Comparison of ENCODE assay signal across 31 cellular contexts in genomic region chr7:119694506-119694905, GRCh38.
"Had no signal": no experiment of that assay in that cellular context is flagged by ENCODE, and none has a peak within 500 bp of the region (broad histone marks: within the 10 kb centered on the region; RNA-seq: fewer than 3 reads in every experiment).

No MANE protein-coding gene starts in this region.

- H3K36me3 ChIP-seq: brain microvascular endothelial cell, esophagus muscularis mucosa, gastrocnemius medialis, heart left ventricle had no signal

- H3K4me1 ChIP-seq: esophagus muscularis mucosa, gastrocnemius medialis, heart left ventricle had no signal

- H3K4me1 Mint-ChIP-seq: activated CD4-positive, alpha-beta memory T cell treated with anti-CD3 and anti-CD28 coated beads, Interleukin-2, amount 10 ng/mL, durations not matched to agents 7 days and 5 days; activated CD4-positive, alpha-beta T cell treated with anti-CD3 and anti-CD28 coated beads, Interleukin-2, amount 10 ng/mL, durations not matched to agents 7 days and 5 days; central memory CD8-positive, alpha-beta T cell; endodermal cell had no signal

- H3K4me3 ChIP-seq: coronary artery, dorsolateral prefrontal cortex, esophagus muscularis mucosa, gastrocnemius medialis, heart left ventricle had no signal

- H3K9me3 ChIP-seq: gastrocnemius medialis had no signal

- H3K9me3 Mint-ChIP-seq: activated CD4-positive, alpha-beta T cell treated with anti-CD3 and anti-CD28 coated beads, Interleukin-2, amount 10 ng/mL, durations not matched to agents 7 days and 5 days had no signal

- H3K27me3 ChIP-seq: brain microvascular endothelial cell, dorsolateral prefrontal cortex, esophagus muscularis mucosa, foreskin keratinocyte, gastrocnemius medialis, heart left ventricle had no signal

- DNase-seq: activated CD4-positive, alpha-beta memory T cell treated with anti-CD3 and anti-CD28 coated beads, Interleukin-2, amount 10 ng/mL, durations not matched to agents 7 days and 5 days; activated CD4-positive, alpha-beta T cell treated with anti-CD3 and anti-CD28 coated beads for 1 hour; activated CD4-positive, alpha-beta T cell treated with anti-CD3 and anti-CD28 coated beads for 4 hours; activated CD4-positive, alpha-beta T cell treated with anti-CD3 and anti-CD28 coated beads, Interleukin-2, amount 10 ng/mL, durations not matched to agents 7 days and 5 days; activated CD4-positive, alpha-beta T cell treated with anti-CD3 and anti-CD28 coated beads, Interleukin-2, amount 50 U/mL, for 4 hours; activated CD8-positive, alpha-beta memory T cell treated with anti-CD3 and anti-CD28 coated beads, Interleukin-2, amount 50 U/mL, for 48 hours; activated gamma-delta T cell; activated naive CD4-positive, alpha-beta T cell; activated naive CD4-positive, alpha-beta T cell treated with anti-CD3 and anti-CD28 coated beads, Interleukin-2, amount 50 U/mL, for 16 hours; activated T-cell treated with anti-CD3 and anti-CD28 coated beads for 4 hours; activated T-cell treated with anti-CD3 and anti-CD28 coated beads, Interleukin-2, amount 50 U/mL, for 24 hours; activated T-cell treated with anti-CD3 and anti-CD28 coated beads, Interleukin-2, amount 50 U/mL, for 72 hours; amniotic stem cell; anterior cingulate cortex; brain microvascular endothelial cell; dorsolateral prefrontal cortex; effector memory CD4-positive, alpha-beta T cell; endodermal cell; erythroblast; foreskin keratinocyte; gastrocnemius medialis; glutamatergic neuron; heart left ventricle; T-helper 2 cell had no signal

- H3K27ac Mint-ChIP-seq: activated CD4-positive, alpha-beta memory T cell treated with anti-CD3 and anti-CD28 coated beads, Interleukin-2, amount 10 ng/mL, durations not matched to agents 7 days and 5 days; activated CD4-positive, alpha-beta T cell treated with anti-CD3 and anti-CD28 coated beads, Interleukin-2, amount 10 ng/mL, durations not matched to agents 7 days and 5 days; activated naive CD8-positive, alpha-beta T cell; activated T-cell treated with anti-CD3 and anti-CD28 coated beads, Interleukin-2, amount 50 U/mL, for 24 hours; activated T-cell treated with anti-CD3 and anti-CD28 coated beads, Interleukin-2, amount 50 U/mL, for 72 hours; dendritic cell treated with granulocyte-macrophage colony-stimulating factor and Interleukin-4, amounts not matched to agents 40 ng/mL and 50 ng/mL, for 4 days; endodermal cell had no signal

- H3K27ac ChIP-seq: brain microvascular endothelial cell, coronary artery, dorsolateral prefrontal cortex, esophagus muscularis mucosa, foreskin keratinocyte, gastrocnemius medialis, heart left ventricle had no signal

- H3K27me3 Mint-ChIP-seq: activated CD4-positive, alpha-beta memory T cell treated with anti-CD3 and anti-CD28 coated beads, Interleukin-2, amount 10 ng/mL, durations not matched to agents 7 days and 5 days; activated CD4-positive, alpha-beta T cell treated with anti-CD3 and anti-CD28 coated beads, Interleukin-2, amount 10 ng/mL, durations not matched to agents 7 days and 5 days; activated naive CD8-positive, alpha-beta T cell; activated T-cell treated with anti-CD3 and anti-CD28 coated beads, Interleukin-2, amount 50 U/mL, for 24 hours; central memory CD8-positive, alpha-beta T cell; dendritic cell treated with granulocyte-macrophage colony-stimulating factor and Interleukin-4, amounts not matched to agents 40 ng/mL and 50 ng/mL, for 4 days had no signal

- FAIRE-seq: astrocyte, bronchial epithelial cell had no signal

- H3K36me3 Mint-ChIP-seq: activated naive CD8-positive, alpha-beta T cell had no signal

- ATAC-seq: activated T-cell treated with anti-CD3 and anti-CD28 coated beads, Interleukin-2, amount 50 U/mL, for 72 hours; foreskin keratinocyte; gastrocnemius medialis; heart left ventricle had no signal

- H3K4me3 Mint-ChIP-seq: activated CD4-positive, alpha-beta memory T cell treated with anti-CD3 and anti-CD28 coated beads, Interleukin-2, amount 10 ng/mL, durations not matched to agents 7 days and 5 days; activated CD4-positive, alpha-beta T cell treated with anti-CD3 and anti-CD28 coated beads, Interleukin-2, amount 10 ng/mL, durations not matched to agents 7 days and 5 days; activated naive CD8-positive, alpha-beta T cell; activated T-cell treated with anti-CD3 and anti-CD28 coated beads, Interleukin-2, amount 50 U/mL, for 24 hours; activated T-cell treated with anti-CD3 and anti-CD28 coated beads, Interleukin-2, amount 50 U/mL, for 72 hours; central memory CD8-positive, alpha-beta T cell; dendritic cell treated with granulocyte-macrophage colony-stimulating factor and Interleukin-4, amounts not matched to agents 40 ng/mL and 50 ng/mL, for 4 days; endodermal cell had no signal
